In the genomic region with DNA sequence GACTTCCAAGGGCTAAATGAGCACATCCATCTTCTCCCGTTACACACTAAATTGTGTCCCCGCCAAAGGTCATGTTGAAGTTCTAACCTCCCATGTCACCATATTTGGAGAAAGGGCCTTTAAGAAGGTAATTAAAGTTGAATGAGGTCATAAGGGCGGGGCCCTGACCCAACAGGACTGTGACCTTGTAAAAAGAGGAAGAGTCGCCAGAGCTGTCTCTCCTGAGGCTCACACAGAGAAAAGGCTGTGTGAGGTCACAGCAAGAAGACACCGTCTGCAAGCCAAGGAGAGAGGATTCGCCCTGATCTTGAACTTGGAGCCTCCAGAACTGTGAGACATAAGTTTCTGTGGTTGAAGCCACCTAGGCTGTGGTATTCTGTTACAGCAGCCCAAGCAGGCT, we compare ENCODE assay signal across 11 cellular contexts. TPM values are rescaled to one million over a fixed set of nuclear protein-coding genes. Genes with fewer than 3 reads are reported as not detected.
DNase-seq lines count a peak whose midpoint lies in the region; ATAC-seq, FAIRE-seq and TF ChIP-seq lines count a peak whose summit lies in the region.
"Had no signal": no experiment of that assay in that cellular context is flagged by ENCODE, and none has a peak within 500 bp of the region (broad histone marks: within the 10 kb centered on the region; RNA-seq: fewer than 3 reads in every experiment).

No MANE protein-coding gene starts in this region.

- H3K79me1 ChIP-seq in H1 (ENCODE audit: low read depth, low read length), result peaks cover 2% of the 10 kb centered on the region

- ATAC-seq in HG03060 (IDR thresholded peaks at IDR 0.05; ENCODE audit: low read depth, unreplicated experiment), result peak; percentile 47

- no peak overlapping the region for H4K8ac ChIP-seq in H1 (ENCODE audit: extremely low read depth, insufficient read depth, low read length)

- no peak overlapping the region for H3K23ac ChIP-seq in H1 (ENCODE audit: insufficient read length)

- no peak for TF ChIP-seq RAD21 in H1 (IDR thresholded peaks at IDR 0.05 in 1 of 2, conservative IDR thresholded peaks at IDR 0.05 in 1 of 2; ENCODE audit: low read depth in 2 of 2, low read length in 2 of 2)

- H2AK5ac ChIP-seq in H1 (ENCODE audit: low read depth, low read length), result peak overlapping the region; percentile 92

- POLR2A ChIA-PET in CD8-positive, alpha-beta memory T cell (lab: Charles Lee), result no interaction called here
- POLR2A ChIA-PET in H1 (lab: Charles Lee; ENCODE audit: partially characterized antibody), result interaction anchor here (1.2 kb wide), 1 partner anchor 38 kb away, joined by 4 read pairs; no protein-coding TSS in a partner anchor

- no peaks in the 10 kb centered on the region; the same call in 1 of the 2 replicates for H3K23me2 ChIP-seq in H1 (ENCODE audit: low read depth, low read length)

- intact Hi-C loops in uterus (cut with DNase I; ENCODE audit: low total_unique reads), result no loop called here

- no peaks in the 10 kb centered on the region for H3K36me3 ChIP-seq in CD8-positive, alpha-beta memory T cell (ENCODE audit: insufficient read depth, low read length)
- H3K36me3 ChIP-seq in H1 (ENCODE audit: control insufficient read depth in 2 of 4, insufficient read depth in 4 of 4, low read length in 3 of 4) (no peaks in the 10 kb centered on the region), suprapubic skin (no peaks in the 10 kb centered on the region), uterus (no peaks in the 10 kb centered on the region)
- H3K36me3 ChIP-seq: sigmoid colon had no signal

- H2BK20ac ChIP-seq in H1 (ENCODE audit: low read length), result 0 out of 2 replicates have a peak overlapping the region, but pooled peaks have one; percentile 56

- H2BK5ac ChIP-seq in H1 (ENCODE audit: low read depth, low read length), result peak overlapping the region; percentile 67; the same call in 1 of the 2 replicates

- WGBS in H1 (ENCODE audit: extremely low coverage in 1 of 2, insufficient coverage in 1 of 2, insufficient read length in 1 of 2, insufficient replicate concordance in 2 of 2, low coverage in 1 of 2, low lambda C conversion rate in 2 of 2, missing lambda C conversion rate in 1 of 2), 2 experiments, result 88% methylated on average over 6 of the region's 6 CpGs; no CpG with 5 or more reads in 1 of the 2 experiments
- 83% methylated on average over 6 of the region's 6 CpGs for WGBS in suprapubic skin

- no peaks in the 10 kb centered on the region for H3K27me3 ChIP-seq in CD8-positive, alpha-beta memory T cell (ENCODE audit: insufficient read depth, low read length, poor library complexity, severe bottlenecking)
- peaks cover 16 to 36% (median 30%) of the 10 kb centered on the region in 4 experiments for H3K27me3 ChIP-seq in H1 (replicated peaks in 1 of 4; ENCODE audit: control insufficient read depth in 3 of 4, extremely low read depth in 1 of 4, insufficient read depth in 3 of 4, low read length in 3 of 4)
- peaks cover 6% of the 10 kb centered on the region for H3K27me3 ChIP-seq in suprapubic skin
- no peaks in the 10 kb centered on the region for H3K27me3 ChIP-seq in uterus
- H3K27me3 ChIP-seq: sigmoid colon had no signal

- H4K5ac ChIP-seq in H1 (ENCODE audit: insufficient read length, low read depth, low read length), result no peak overlapping the region

- DNase-seq in CD8-positive, alpha-beta memory T cell, result no peak
- no peak for DNase-seq in H1 (ENCODE audit: low read depth in 1 of 2, low spot score in 2 of 2)
- DNase-seq in nucleus accumbens (lab: John Stamatoyannopoulos, UW), result no peak
- no peak for DNase-seq in coronary artery (ENCODE audit: low spot score)
- no peak for DNase-seq in suprapubic skin (ENCODE audit: low spot score in 2 of 2)
- DNase-seq in uterus, result no peak
- DNase-seq: NCI-H2029 treated with DMSO at 0.1 percent for 48 hours, sigmoid colon had no signal

- H3K4ac ChIP-seq in H1 (replicated peaks; ENCODE audit: insufficient read length, low read depth, low read length), result no peak overlapping the region

- peaks cover 82 to 96% (median 95%) of the 10 kb centered on the region in 3 donors for H3K4me1 Mint-ChIP-seq in CD8-positive, alpha-beta memory T cell
- H3K4me1 Mint-ChIP-seq in T-helper 1 cell treated with Interleukin-12 subunit alpha and Interleukin-12 subunit beta and Interleukin-4 antibody, amounts not matched to agents 30 μg/mL and 1 μg/mL, for 36 hours (ENCODE audit: low read depth), result peaks cover 81% of the 10 kb centered on the region

- no peaks in the 10 kb centered on the region for H3K9me3 ChIP-seq in CD8-positive, alpha-beta memory T cell (ENCODE audit: low read length)
- H3K9me3 ChIP-seq in H1 (ENCODE audit: insufficient read depth in 2 of 2, low read depth in 1 of 2, low read length in 1 of 2) (no peaks in the 10 kb centered on the region), suprapubic skin (no peaks in the 10 kb centered on the region), uterus (no peaks in the 10 kb centered on the region)
- H3K9me3 ChIP-seq: sigmoid colon had no signal

- no peak overlapping the region for H4K91ac ChIP-seq in H1 (replicated peaks; ENCODE audit: insufficient read length, low read length)

- H3K18ac ChIP-seq in H1 (ENCODE audit: extremely low read depth, low read length), result no peak overlapping the region

- peaks cover 0 to 3% of the 10 kb centered on the region in 2 experiments for H4K20me1 ChIP-seq in H1 (replicated peaks in 1 of 2; ENCODE audit: control insufficient read depth in 1 of 2, insufficient read depth in 2 of 2, low read length in 2 of 2)

- H3K9ac ChIP-seq in H1 (replicated peaks in 1 of 4; ENCODE audit: extremely low read depth in 1 of 4, low read depth in 3 of 4, low read length in 3 of 4), result no peak overlapping the region

- peak overlapping the region; percentile 78 for H2BK12ac ChIP-seq in H1 (ENCODE audit: low read depth, low read length)

- H3K4me1 ChIP-seq in CD8-positive, alpha-beta memory T cell (ENCODE audit: insufficient read depth, low read length), result peaks cover 96% of the 10 kb centered on the region
- H3K4me1 ChIP-seq in H1 (replicated peaks in 1 of 4; ENCODE audit: control insufficient read depth in 3 of 4, insufficient read depth in 4 of 4, low read length in 3 of 4), result peaks cover 7 to 17% (median 14%) of the 10 kb centered on the region in 4 experiments
- H3K4me1 ChIP-seq in suprapubic skin, result no peaks in the 10 kb centered on the region
- no peaks in the 10 kb centered on the region for H3K4me1 ChIP-seq in uterus
- H3K4me1 ChIP-seq: sigmoid colon had no signal

- no peak overlapping the region for H3K56ac ChIP-seq in H1 (replicated peaks; ENCODE audit: insufficient read length, low read depth, low read length)

- no peaks in the 10 kb centered on the region for H3K27me3 Mint-ChIP-seq in CD8-positive, alpha-beta memory T cell
- H3K27me3 Mint-ChIP-seq in T-helper 1 cell treated with Interleukin-12 subunit alpha and Interleukin-12 subunit beta and Interleukin-4 antibody, amounts not matched to agents 30 μg/mL and 1 μg/mL, for 36 hours (ENCODE audit: low read depth), result no peaks in the 10 kb centered on the region

- H3K4me2 ChIP-seq in H1 (ENCODE audit: insufficient read depth in 1 of 2, low read depth in 2 of 2, low read length in 2 of 2), result peak overlapping the region in 1 of 2 experiments; percentile 65; a peak in 1 of 4 replicates

- TF ChIP-seq EP300 in H1 (IDR thresholded peaks at IDR 0.05; ENCODE audit: borderline replicate concordance in 1 of 2, low read depth in 2 of 2, low read length in 2 of 2), result no peak
- no peak for TF ChIP-seq EP300 in suprapubic skin (IDR thresholded peaks at IDR 0.05)

- FAIRE-seq in H1 (lab: Jason Lieb, UNC), result no peak

- no peak overlapping the region for H2AFZ ChIP-seq in H1 (ENCODE audit: low read length)

- no peak overlapping the region for H3K27ac ChIP-seq in CD8-positive, alpha-beta memory T cell (ENCODE audit: low read depth, low read length)
- H3K27ac ChIP-seq in H1 (ENCODE audit: low read depth, low read length) (no peak overlapping the region), coronary artery (no peak overlapping the region), suprapubic skin (no peak overlapping the region), uterus (no peak overlapping the region)
- H3K27ac ChIP-seq: sigmoid colon, SK-N-MC had no signal

- H3K14ac ChIP-seq in H1 (ENCODE audit: insufficient read length), result no peak overlapping the region

- H2BK120ac ChIP-seq in H1 (replicated peaks; ENCODE audit: low read depth, low read length), result no peak overlapping the region

- H3K36me3 Mint-ChIP-seq in CD8-positive, alpha-beta memory T cell, result peaks cover 17 to 39% (median 26%) of the 10 kb centered on the region in 3 donors
- peaks cover 50% of the 10 kb centered on the region for H3K36me3 Mint-ChIP-seq in T-helper 1 cell treated with Interleukin-12 subunit alpha and Interleukin-12 subunit beta and Interleukin-4 antibody, amounts not matched to agents 30 μg/mL and 1 μg/mL, for 36 hours (ENCODE audit: low read depth)

- no peaks in the 10 kb centered on the region for H3K79me2 ChIP-seq in H1 (ENCODE audit: control insufficient read depth in 1 of 2, insufficient read depth in 2 of 2, low read length in 2 of 2)

- peak overlapping the region; percentile 66; the same call in 1 of the 2 replicates for H2BK15ac ChIP-seq in H1 (ENCODE audit: low read length)

- H3K4me3 Mint-ChIP-seq in CD8-positive, alpha-beta memory T cell, result peak overlapping the region in 6 of 7 donors; percentile 1 to 54 (median 38)
- peak overlapping the region; percentile 66 for H3K4me3 Mint-ChIP-seq in T-helper 1 cell treated with Interleukin-12 subunit alpha and Interleukin-12 subunit beta and Interleukin-4 antibody, amounts not matched to agents 30 μg/mL and 1 μg/mL, for 36 hours

- no peak for TF ChIP-seq CTCF in H1 (IDR thresholded peaks at IDR 0.05; ENCODE audit: control extremely low read depth in 1 of 3, insufficient read depth in 1 of 3, low read depth in 1 of 3, low read length in 3 of 3)
- TF ChIP-seq CTCF in coronary artery (IDR thresholded peaks at IDR 0.05), result no peak
- no peak for TF ChIP-seq CTCF in suprapubic skin (IDR thresholded peaks at IDR 0.05)
- no peak for TF ChIP-seq CTCF in uterus (IDR thresholded peaks at IDR 0.05)

- CTCF ChIA-PET in CD8-positive, alpha-beta memory T cell (lab: Charles Lee), result interaction anchor here (0.6 to 4.2 kb wide), 4 partner anchors 10 to 36 kb away, joined by 3 to 12 read pairs (median 7); no protein-coding TSS in a partner anchor
- CTCF ChIA-PET in H1 (lab: Charles Lee; ENCODE audit: partially characterized antibody), result interaction anchor here (0.6 to 3.6 kb wide), 14 partner anchors 7 to 225 kb away, joined by 3 to 25 read pairs (median 11); a partner anchor contains a TSS

- peaks cover 2 to 6% (median 5%) of the 10 kb centered on the region in 5 donors for H3K9me3 Mint-ChIP-seq in CD8-positive, alpha-beta memory T cell
- H3K9me3 Mint-ChIP-seq in T-helper 1 cell treated with Interleukin-12 subunit alpha and Interleukin-12 subunit beta and Interleukin-4 antibody, amounts not matched to agents 30 μg/mL and 1 μg/mL, for 36 hours, result peaks cover 15% of the 10 kb centered on the region

- TF ChIP-seq POLR2A in H1 (IDR thresholded peaks at IDR 0.05; ENCODE audit: control extremely low read depth in 1 of 2, low read depth in 2 of 2, low read length in 2 of 2) (no peak), suprapubic skin (IDR thresholded peaks at IDR 0.05) (no peak), uterus (IDR thresholded peaks at IDR 0.05) (no peak)

- peak overlapping the region; percentile 36 for H3K4me3 ChIP-seq in CD8-positive, alpha-beta memory T cell (ENCODE audit: low read length)
- H3K4me3 ChIP-seq in H1 (ENCODE audit: extremely low read depth in 1 of 4, insufficient read depth in 2 of 4, low read depth in 3 of 4, low read length in 4 of 4) (no peak overlapping the region), coronary artery (no peak overlapping the region), suprapubic skin (no peak overlapping the region), uterus (no peak overlapping the region)
- H3K4me3 ChIP-seq: sigmoid colon, SK-N-MC had no signal

- H3K27ac Mint-ChIP-seq in CD8-positive, alpha-beta memory T cell, result peak overlapping the region; percentile 47 to 97 (median 80)
- peak overlapping the region; percentile 88 for H3K27ac Mint-ChIP-seq in T-helper 1 cell treated with Interleukin-12 subunit alpha and Interleukin-12 subunit beta and Interleukin-4 antibody, amounts not matched to agents 30 μg/mL and 1 μg/mL, for 36 hours

RNA-seq across cellular contexts. Expression of a gene that starts 24.1 kb away (rescaled TPM):
- 10 to 100 TPM; 20.3 to 20.8 TPM for total RNA-seq in CD8-positive, alpha-beta memory T cell
- 36.6 TPM for polyA plus RNA-seq in CD8-positive, alpha-beta memory T cell
- 18.6 and 19.7 TPM in 2 replicates for total RNA-seq in H1 (2021; fragmentation: NEBNext Ultra II Directional; extraction: Animal tissue kit (Norgen Biotek cat#: 25700))
- 17.3 and 17.6 TPM in 2 replicates for polyA plus RNA-seq in H1 (2011; rRNA removed)
- polyA plus RNA-seq in H1 (2011; cell fraction: cytosol; rRNA removed), result 11.8 TPM
- polyA plus RNA-seq in H1 (2011; cell fraction: nucleus; rRNA removed), result 60.0 TPM
- polyA plus RNA-seq in H1 (2012, experiment 1 of 2), result 14.8 to 18.1 TPM (median 16.3 TPM) in 4 replicates
- polyA plus RNA-seq in H1 (2012, experiment 2 of 2), result 7.3 TPM
- polyA plus RNA-seq in H1 (2013, experiment 1 of 2), result 27.0 TPM
- 24.8 TPM for polyA plus RNA-seq in H1 (2013, experiment 2 of 2)
- 58.8 and 70.9 TPM in 2 replicates for polyA minus RNA-seq in H1 (2011; rRNA and poly(A)+ RNA removed)
- polyA minus RNA-seq in H1 (2011; cell fraction: cytosol; rRNA and poly(A)+ RNA removed), result 22.2 TPM
- polyA minus RNA-seq in H1 (2011; cell fraction: nucleus; rRNA and poly(A)+ RNA removed), result 67.6 TPM
- 1 to 10 TPM in 2 of 4 donors, under 1 TPM in 1, not detected in 1; 0.68 to 2.4 (median 1.7) TPM for total RNA-seq in suprapubic skin
- 1 to 10 TPM in 1 of 4 donors, under 1 TPM in 2, not detected in 1; 0.14 to 3.0 (median 0.29) TPM for total RNA-seq in uterus

RNA-seq across cellular contexts. Expression of a gene that starts 48.7 kb away (rescaled TPM):
- 1,000 to 10,000 TPM; 1,121 to 1,125 TPM for total RNA-seq in CD8-positive, alpha-beta memory T cell
- 4,836 TPM for polyA plus RNA-seq in CD8-positive, alpha-beta memory T cell
- 1,075 and 1,095 TPM in 2 replicates for total RNA-seq in H1 (2021; fragmentation: NEBNext Ultra II Directional; extraction: Animal tissue kit (Norgen Biotek cat#: 25700))
- polyA plus RNA-seq in H1 (2011; rRNA removed), result 593 and 852 TPM in 2 replicates
- polyA plus RNA-seq in H1 (2011; cell fraction: cytosol; rRNA removed), result 1,307 TPM
- 850 TPM for polyA plus RNA-seq in H1 (2011; cell fraction: nucleus; rRNA removed)
- polyA plus RNA-seq in H1 (2012, experiment 1 of 2), result 1,219 to 1,602 TPM (median 1,382 TPM) in 4 replicates
- 5,019 TPM for polyA plus RNA-seq in H1 (2012, experiment 2 of 2)
- 1,059 TPM for polyA plus RNA-seq in H1 (2013, experiment 1 of 2)
- polyA plus RNA-seq in H1 (2013, experiment 2 of 2), result 1,056 TPM
- polyA minus RNA-seq in H1 (2011; rRNA and poly(A)+ RNA removed), result 80.7 and 118 TPM in 2 replicates
- polyA minus RNA-seq in H1 (2011; cell fraction: cytosol; rRNA and poly(A)+ RNA removed), result 145 TPM
- polyA minus RNA-seq in H1 (2011; cell fraction: nucleus; rRNA and poly(A)+ RNA removed), result 80.6 TPM
- 1,000 to 10,000 TPM in 2 of 4 donors, 100 to 1,000 TPM in 2; 859 to 1,108 (median 964) TPM for total RNA-seq in suprapubic skin
- 1,000 to 10,000 TPM in 3 of 4 donors, 100 to 1,000 TPM in 1; 693 to 2,974 (median 1,499) TPM for total RNA-seq in uterus
